8 cellular contexts compared by ENCODE assay signal in the genomic region with DNA sequence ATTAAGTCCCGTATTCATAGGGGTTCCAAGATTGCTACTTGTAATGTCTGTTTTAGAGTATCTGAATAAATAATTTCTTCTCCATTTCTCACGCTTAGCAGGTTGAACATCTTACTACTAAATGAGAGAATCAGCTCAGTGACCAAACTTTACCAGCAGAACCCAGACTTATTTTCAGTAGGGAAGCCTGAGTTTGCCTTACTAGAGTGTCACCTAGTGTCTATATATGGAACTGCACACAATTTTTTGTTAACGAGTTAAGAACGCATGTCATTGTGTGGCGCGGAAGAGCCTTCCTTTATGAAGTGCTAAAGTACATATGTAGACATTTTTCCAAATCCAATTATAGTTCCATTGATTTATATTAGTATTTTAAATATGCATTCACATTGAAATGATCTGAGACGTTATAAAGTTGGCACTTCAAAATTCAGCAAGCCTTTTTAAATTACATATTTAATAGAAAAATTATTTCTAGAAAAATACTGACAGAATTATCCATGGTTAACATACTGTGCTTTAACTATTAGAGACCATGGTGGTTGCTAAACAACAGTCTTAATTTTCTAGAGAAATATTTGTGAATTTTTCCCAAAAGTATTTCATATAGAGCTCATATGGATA.
A peak's percentile ranks its signal among the peaks of the same experiment; 100 is the strongest.
DNase-seq lines count a peak whose midpoint lies in the region; ATAC-seq, FAIRE-seq and TF ChIP-seq lines count a peak whose summit lies in the region.

No MANE protein-coding gene starts in this region.

- no peak overlapping the region for H3K27ac ChIP-seq in HEK293 (ENCODE audit: extremely low read depth, low read depth, low read length)
- H3K27ac ChIP-seq in Panc1 (ENCODE audit: low read length), result no peak overlapping the region

- H3K4me3 Mint-ChIP-seq in chondrocyte (ENCODE audit: unreplicated experiment), result no peak overlapping the region

- in situ Hi-C loops in Panc1 (cut with HindIII; ENCODE audit: low pct_unique_long_range_greater_than_20kb, low sequenced_read_pairs), result no loop called here

- H3K4me1 Mint-ChIP-seq in chondrocyte (ENCODE audit: low read depth), result no peaks in the 10 kb centered on the region

- no TSS peak for BruUV-seq in Panc1 (replicated peaks; lab: Mats Ljungman, UMichigan)

- H3K9me3 Mint-ChIP-seq in chondrocyte (ENCODE audit: low read depth), result no peaks in the 10 kb centered on the region

- H3K36me3 Mint-ChIP-seq in chondrocyte (ENCODE audit: low read depth), result no peaks in the 10 kb centered on the region

- H3K4me3 ChIP-seq in HEK293 (ENCODE audit: low read depth, low read length), result no peak overlapping the region
- no peak overlapping the region for H3K4me3 ChIP-seq in Panc1 (ENCODE audit: low read depth in 2 of 2, low read length in 2 of 2)

- ATAC-seq in Panc1, result peak; percentile 71; the same call in 1 of the 2 replicates

- CTCF ChIA-PET in GM10248 (lab: Yijun Ruan, JAX), result interaction anchor here (0.6 to 7.4 kb wide), 24 partner anchors 9 to 270 kb away, joined by 3 to 91 read pairs (median 6); a partner anchor contains a TSS
- CTCF ChIA-PET in HEK293 (lab: Yijun Ruan, JAX), result interaction anchor here (0.6 to 7.4 kb wide), 24 partner anchors 9 to 252 kb away, joined by 3 to 109 read pairs (median 4); no protein-coding TSS in a partner anchor
- CTCF ChIA-PET in Panc1 (lab: Charles Lee), result interaction anchor here (0.6 to 1.5 kb wide), 2 partner anchors 36 to 115 kb away, joined by 4 to 9 read pairs; no protein-coding TSS in a partner anchor

- DNase-seq in GM10248 (ENCODE audit: extremely low spot score), result peak; percentile 59
- DNase-seq in LoVo (ENCODE audit: low spot score), result peak; percentile 74
- DNase-seq in Panc1 (ENCODE audit: low read depth, low spot score), result peak; percentile 62
- no peak for DNase-seq in chondrocyte (ENCODE audit: low spot score)
- peak; percentile 76 to 81 for DNase-seq in lung microvascular endothelial cell (ENCODE audit: low read depth in 2 of 2)
- DNase-seq in cerebellar nuclear complex (lab: John Stamatoyannopoulos, UW), result no peak

- H3K27ac Mint-ChIP-seq in chondrocyte (ENCODE audit: unreplicated experiment), result no peak overlapping the region

- H3K4me1 ChIP-seq in HEK293 (ENCODE audit: control insufficient read depth, insufficient read depth, low read length) (no peaks in the 10 kb centered on the region), Panc1 (ENCODE audit: control insufficient read depth, insufficient read depth, low read length) (no peaks in the 10 kb centered on the region)

- peak; percentile 96 for FAIRE-seq in A204.1 (lab: Jason Lieb, UNC)

- peak; percentile 73 for TF ChIP-seq CTCF in GM10248 (IDR thresholded peaks at IDR 0.05; ENCODE audit: control extremely low read depth, extremely low read depth, low read depth, missing control alignments)
- TF ChIP-seq CTCF in HEK293 (tag by site-specific recombination; IDR thresholded peaks at IDR 0.05), result no peak
- TF ChIP-seq CTCF in Panc1 (IDR thresholded peaks at IDR 0.05), result peak; percentile 75; the same call in 1 of the 2 replicates
- TF ChIP-seq CTCF in chondrocyte (IDR thresholded peaks at IDR 0.05), result peak; percentile 92

- H3K27me3 ChIP-seq in Panc1 (ENCODE audit: control insufficient read depth, insufficient read depth, low read length), result no peaks in the 10 kb centered on the region

- intact Hi-C loops in Panc1 (cut with micrococcal nuclease; ENCODE audit: unreplicated experiment), result loop anchor here (2.0 kb wide), 1 partner anchor 35 kb away; no protein-coding TSS in a partner anchor

- H3K36me3 ChIP-seq in HEK293 (ENCODE audit: control insufficient read depth in 2 of 2, insufficient read depth in 1 of 2, low read length in 2 of 2) (no peaks in the 10 kb centered on the region), Panc1 (ENCODE audit: control insufficient read depth, insufficient read depth, low read length) (no peaks in the 10 kb centered on the region)

- POLR2A ChIA-PET in GM10248 (lab: Yijun Ruan, JAX) (no interaction called here), HEK293 (lab: Yijun Ruan, JAX) (interaction anchor here (0.6 to 0.8 kb wide), 2 partner anchors 36 to 245 kb away, joined by 4 read pairs; no protein-coding TSS in a partner anchor), Panc1 (lab: Charles Lee) (interaction anchor here (0.7 kb wide), 1 partner anchor 648 kb away, joined by 4 read pairs; no protein-coding TSS in a partner anchor)

- H3K27me3 Mint-ChIP-seq in chondrocyte (ENCODE audit: low read depth), result peaks cover 48% of the 10 kb centered on the region

- no peaks in the 10 kb centered on the region for H3K9me3 ChIP-seq in HEK293 (ENCODE audit: control insufficient read depth, insufficient read depth, low read depth, low read length)
- no peaks in the 10 kb centered on the region for H3K9me3 ChIP-seq in Panc1 (ENCODE audit: control insufficient read depth, insufficient read depth, low read depth, low read length)

TF ChIP-seq in HEK293, 187 proteins besides CTCF, POLR2A, EP300 and RAD21:
- TF ChIP-seq ZNF394 (tag by site-specific recombination; IDR thresholded peaks at IDR 0.05; ENCODE audit: borderline replicate concordance), result no peak
- peak; percentile 68 for TF ChIP-seq ZNF654 (tag by site-specific recombination; IDR thresholded peaks at IDR 0.05; ENCODE audit: low read depth)

Comparison
In these comparisons a context has a peak if more than half of its experiments do, and no peak if none do; other contexts are left out.
1. DNase-seq: peak in GM10248 (single experiment), LoVo (single experiment), Panc1 (single experiment) and lung microvascular endothelial cell (2 of 2); none in chondrocyte (single experiment) and cerebellar nuclear complex (0 of 2).